ENCODE assay signal across 23 cellular contexts in the genomic region with DNA sequence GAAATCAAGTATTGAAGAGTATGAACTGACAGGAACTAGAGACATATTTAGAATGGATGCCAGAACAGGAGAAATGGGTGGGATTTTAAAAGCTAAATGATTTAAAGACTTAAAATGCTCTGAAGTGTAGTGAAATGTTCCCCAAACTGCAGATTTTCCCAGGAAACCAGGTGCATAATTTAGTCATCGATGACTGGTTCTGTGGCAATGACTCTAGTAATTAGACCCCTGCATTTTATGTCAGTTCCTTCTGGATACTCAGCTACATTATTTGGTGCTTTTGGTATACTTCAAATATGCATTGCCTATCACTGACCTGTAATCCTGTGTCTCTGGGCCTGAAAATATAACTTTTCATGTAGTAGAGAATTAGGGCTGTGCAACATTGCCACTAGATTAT. TPM values are rescaled to one million over a fixed set of nuclear protein-coding genes. Genes with fewer than 3 reads are reported as not detected.
DNase-seq lines count a peak whose midpoint lies in the region; ATAC-seq and TF ChIP-seq lines count a peak whose summit lies in the region.
"Had no signal": no experiment of that assay in that cellular context is flagged by ENCODE, and none has a peak within 500 bp of the region (broad histone marks: within the 10 kb centered on the region; RNA-seq: fewer than 3 reads in every experiment).

No MANE protein-coding gene starts in this region.

- peak; percentile 25 for DNase-seq in HT1080 (ENCODE audit: low read depth)
- peak; percentile 12 for DNase-seq in RKO (ENCODE audit: low spot score)
- peak; percentile 51 for DNase-seq in fibroblast of mammary gland (ENCODE audit: low read depth)
- DNase-seq in activated CD4-positive, alpha-beta T cell treated with anti-CD3 and anti-CD28 coated beads, Interleukin-2, amount 50 U/mL, for 1 hour: no peak
- DNase-seq in NCI-H748 (lab: John Stamatoyannopoulos, UW; ENCODE audit: unreplicated experiment): no peak
- DNase-seq: 8988T; ACHN; AML-193; BE2C; CD4-positive, alpha-beta T cell; CD8-positive, alpha-beta memory T cell; DMS 273 treated with DMSO at 0.1 percent for 48 hours; DMS53; DMS79 treated with DMSO at 0.1 percent for 48 hours; GM23248; H7; HCEC 1CT had no signal

- ATAC-seq in GM21723 (IDR thresholded peaks at IDR 0.05; ENCODE audit: unreplicated experiment): no peak
- ATAC-seq: A549 had no signal

- TF ChIP-seq CTCF in fibroblast of mammary gland (conservative IDR thresholded peaks at IDR 0.05; ENCODE audit: control insufficient read depth, insufficient read depth, low read depth, low read length): no peak

- H3K4me3 ChIP-seq in fibroblast of mammary gland (ENCODE audit: control insufficient read depth, low read depth, low read length): no peak overlapping the region
- H3K4me3 ChIP-seq: A549; BLaER1 treated with 17β-estradiol and CSF1 and Interleukin-3, amounts not matched to agents 10 nM and 100 nM; GM23248 had no signal

RNA-seq across cellular contexts. Expression of a gene that starts 16.8 kb away (rescaled TPM):
- 0.07 TPM in 1 of 2 replicates, not detected in the other for total RNA-seq in HT1080 (2014; rRNA removed; shearing (Covaris generic))
- not detected in 2 replicates for polyA plus RNA-seq in HT1080 (2015; cell fraction: cytosol; rRNA removed)
- not detected in 2 replicates for polyA plus RNA-seq in HT1080 (2015; cell fraction: nucleus; rRNA removed)
- total RNA-seq: CD4-positive, alpha-beta T cell; CD8-positive, alpha-beta memory T cell; Daoy; H1 had no signal
- polyA plus RNA-seq: CD14-positive monocyte; CD8-positive, alpha-beta memory T cell had no signal

Comparison
In these comparisons a context has a peak if more than half of its experiments do, and no peak if none do; other contexts are left out.
1. DNase-seq: peak in HT1080 (single experiment), RKO (single experiment) and fibroblast of mammary gland (single experiment); none in activated CD4-positive, alpha-beta T cell treated with anti-CD3 and anti-CD28 coated beads, Interleukin-2, amount 50 U/mL, for 1 hour (single experiment) and NCI-H748 (single experiment).